Comparison of ENCODE assay signal across 11 cellular contexts in genomic region chr4:153523171-153523757, GRCh38. TPM values are rescaled to one million over a fixed set of nuclear protein-coding genes. Genes with fewer than 3 reads are reported as not detected.
A peak's percentile ranks its signal among the peaks of the same experiment; 100 is the strongest.
DNase-seq lines count a peak whose midpoint lies in the region; ATAC-seq and TF ChIP-seq lines count a peak whose summit lies in the region.
"Had no signal": no experiment of that assay in that cellular context is flagged by ENCODE, and none has a peak within 500 bp of the region (broad histone marks: within the 10 kb centered on the region; RNA-seq: fewer than 3 reads in every experiment).

No MANE protein-coding gene starts in this region.

- intact Hi-C loops in lower lobe of right lung (cut with DNase I): no loop called here

- H3K4me3 ChIP-seq in CD8-positive, alpha-beta memory T cell (ENCODE audit: low read length): peak overlapping the region; percentile 9
- H3K4me3 ChIP-seq in HUES64 (ENCODE audit: low read length) (no peak overlapping the region), lower lobe of right lung (no peak overlapping the region)
- H3K4me3 ChIP-seq: HAP-1 had no signal

- no peaks in the 10 kb centered on the region for H3K27me3 ChIP-seq in CD8-positive, alpha-beta memory T cell (ENCODE audit: insufficient read depth, low read length, poor library complexity, severe bottlenecking)
- no peaks in the 10 kb centered on the region for H3K27me3 ChIP-seq in HUES64 (ENCODE audit: insufficient read depth, low read length)
- no peaks in the 10 kb centered on the region for H3K27me3 ChIP-seq in lower lobe of right lung (ENCODE audit: low read depth)

- no peaks in the 10 kb centered on the region for H3K9me3 ChIP-seq in CD8-positive, alpha-beta memory T cell (ENCODE audit: low read length)
- H3K9me3 ChIP-seq in HUES64 (ENCODE audit: insufficient read depth, low read depth, low read length) (no peaks in the 10 kb centered on the region), lower lobe of right lung (no peaks in the 10 kb centered on the region)
- H3K9me3 ChIP-seq: HAP-1 had no signal

- POLR2A ChIA-PET in CD8-positive, alpha-beta memory T cell (lab: Charles Lee): interaction anchor here (1.7 kb wide), 1 partner anchor 58 kb away, joined by 12 read pairs; the partner anchor contains the start of gene TMEM131L

- no peak for DNase-seq in CD8-positive, alpha-beta memory T cell
- no peak for DNase-seq in activated naive CD8-positive, alpha-beta T cell treated with anti-CD3 and anti-CD28 coated beads for 36 hours
- DNase-seq in natural killer cell treated with Interleukin-12 subunit alpha and Interleukin-12 subunit beta and Interleukin-15 and Interleukin-18, amount 100 ng/mL, for 72 hours (ENCODE audit: low spot score): no peak
- DNase-seq in stimulated activated CD4-positive, alpha-beta T cell treated with anti-CD3 and anti-CD28 coated beads, Interleukin-15, amount 100 ng/mL, for 24 hours: no peak
- DNase-seq in lower lobe of right lung: no peak
- no peak for DNase-seq in kidney tubule cell (ENCODE audit: low spot score)
- DNase-seq: NCI-H1092 had no signal

- no peak for ATAC-seq in natural killer cell treated with Interleukin-12 subunit alpha and Interleukin-12 subunit beta and Interleukin-15 and Interleukin-18, amount 100 ng/mL, for 72 hours
- ATAC-seq in GM21423 (IDR thresholded peaks at IDR 0.05; ENCODE audit: unreplicated experiment) (no peak), lower lobe of right lung (no peak)
- ATAC-seq: Panc1 had no signal

- H3K9me3 Mint-ChIP-seq in CD8-positive, alpha-beta memory T cell: no peaks in the 10 kb centered on the region
- H3K9me3 Mint-ChIP-seq in activated naive CD8-positive, alpha-beta T cell treated with anti-CD3 and anti-CD28 coated beads for 36 hours: peaks cover 4% of the 10 kb centered on the region
- H3K9me3 Mint-ChIP-seq in natural killer cell treated with Interleukin-12 subunit alpha and Interleukin-12 subunit beta and Interleukin-15 and Interleukin-18, amount 100 ng/mL, for 72 hours: no peaks in the 10 kb centered on the region

- peak overlapping the region; percentile 25 to 79 (median 73) for H3K4me3 Mint-ChIP-seq in CD8-positive, alpha-beta memory T cell
- peak overlapping the region; percentile 76 for H3K4me3 Mint-ChIP-seq in activated naive CD8-positive, alpha-beta T cell treated with anti-CD3 and anti-CD28 coated beads for 36 hours
- H3K4me3 Mint-ChIP-seq in natural killer cell treated with Interleukin-12 subunit alpha and Interleukin-12 subunit beta and Interleukin-15 and Interleukin-18, amount 100 ng/mL, for 72 hours: peak overlapping the region; percentile 85

- H3K27ac ChIP-seq in CD8-positive, alpha-beta memory T cell (ENCODE audit: low read depth, low read length): peak overlapping the region; percentile 28
- H3K27ac ChIP-seq in HUES64 (ENCODE audit: low read depth, low read length) (peak overlapping the region; percentile 36; the same call in 1 of the 2 replicates), lower lobe of right lung (no peak overlapping the region)

- H3K4me1 Mint-ChIP-seq in CD8-positive, alpha-beta memory T cell: peaks cover 90 to 97% (median 97%) of the 10 kb centered on the region in 3 donors
- H3K4me1 Mint-ChIP-seq in activated naive CD8-positive, alpha-beta T cell treated with anti-CD3 and anti-CD28 coated beads for 36 hours: peaks cover 94% of the 10 kb centered on the region
- H3K4me1 Mint-ChIP-seq in natural killer cell treated with Interleukin-12 subunit alpha and Interleukin-12 subunit beta and Interleukin-15 and Interleukin-18, amount 100 ng/mL, for 72 hours (ENCODE audit: low read depth in 2 of 2): peaks cover 93 to 94% of the 10 kb centered on the region in 2 donors

- no peak overlapping the region for H3K9ac ChIP-seq in HUES64 (ENCODE audit: low read depth, low read length)

- peak overlapping the region; percentile 71 to 96 (median 86) for H3K27ac Mint-ChIP-seq in CD8-positive, alpha-beta memory T cell
- peak overlapping the region; percentile 98 for H3K27ac Mint-ChIP-seq in activated naive CD8-positive, alpha-beta T cell treated with anti-CD3 and anti-CD28 coated beads for 36 hours
- peak overlapping the region; percentile 92 to 93 for H3K27ac Mint-ChIP-seq in natural killer cell treated with Interleukin-12 subunit alpha and Interleukin-12 subunit beta and Interleukin-15 and Interleukin-18, amount 100 ng/mL, for 72 hours

- CTCF ChIA-PET in CD8-positive, alpha-beta memory T cell (lab: Charles Lee): interaction anchor here (0.9 to 1.8 kb wide), 5 partner anchors 8 to 57 kb away, joined by 3 to 8 read pairs (median 4); partner anchors contain the start of gene TMEM131L

- H3K27me3 Mint-ChIP-seq in CD8-positive, alpha-beta memory T cell: peaks cover 0 to 1% of the 10 kb centered on the region in 2 donors
- H3K27me3 Mint-ChIP-seq in activated naive CD8-positive, alpha-beta T cell treated with anti-CD3 and anti-CD28 coated beads for 36 hours: no peaks in the 10 kb centered on the region
- no peaks in the 10 kb centered on the region for H3K27me3 Mint-ChIP-seq in natural killer cell treated with Interleukin-12 subunit alpha and Interleukin-12 subunit beta and Interleukin-15 and Interleukin-18, amount 100 ng/mL, for 72 hours

- WGBS in HUES64: 31% methylated on average over 4 of the region's 5 CpGs

- peaks cover 0 to 6% (median 6%) of the 10 kb centered on the region in 3 donors for H3K36me3 Mint-ChIP-seq in CD8-positive, alpha-beta memory T cell
- peaks cover 73% of the 10 kb centered on the region for H3K36me3 Mint-ChIP-seq in activated naive CD8-positive, alpha-beta T cell treated with anti-CD3 and anti-CD28 coated beads for 36 hours
- no peaks in the 10 kb centered on the region for H3K36me3 Mint-ChIP-seq in natural killer cell treated with Interleukin-12 subunit alpha and Interleukin-12 subunit beta and Interleukin-15 and Interleukin-18, amount 100 ng/mL, for 72 hours

- H3K4me1 ChIP-seq in CD8-positive, alpha-beta memory T cell (ENCODE audit: insufficient read depth, low read length): peaks cover 92% of the 10 kb centered on the region
- H3K4me1 ChIP-seq in HUES64 (ENCODE audit: insufficient read depth, low read length) (peaks cover 26% of the 10 kb centered on the region), lower lobe of right lung (peaks cover 58% of the 10 kb centered on the region)

- H3K36me3 ChIP-seq in CD8-positive, alpha-beta memory T cell (ENCODE audit: insufficient read depth, low read length): no peaks in the 10 kb centered on the region
- H3K36me3 ChIP-seq in HUES64 (ENCODE audit: insufficient read depth, low read length) (no peaks in the 10 kb centered on the region), lower lobe of right lung (no peaks in the 10 kb centered on the region)
- H3K36me3 ChIP-seq: HAP-1 had no signal

- TF ChIP-seq CTCF in lower lobe of right lung (IDR thresholded peaks at IDR 0.05): no peak

RNA-seq across cellular contexts. Expression of gene TMEM131L, which starts 57.1 kb away (rescaled TPM):
- 10 to 100 TPM; 28.1 to 29.6 TPM for total RNA-seq in CD8-positive, alpha-beta memory T cell
- 28.6 TPM for polyA plus RNA-seq in CD8-positive, alpha-beta memory T cell
- polyA plus RNA-seq in HUES64 (2013, experiment 1 of 2): 18.4 TPM
- polyA plus RNA-seq in HUES64 (2013, experiment 2 of 2): 17.6 TPM
- 10 to 100 TPM; 45.4 to 48.1 TPM for total RNA-seq in activated naive CD8-positive, alpha-beta T cell treated with anti-CD3 and anti-CD28 coated beads for 36 hours
- total RNA-seq in natural killer cell treated with Interleukin-12 subunit alpha and Interleukin-12 subunit beta and Interleukin-15 and Interleukin-18, amount 100 ng/mL, for 72 hours: 10 to 100 TPM; 35.8 to 42.3 TPM
- total RNA-seq in lower lobe of right lung: 21.7 TPM
